27 cellular contexts compared by ENCODE assay signal in the genomic region with DNA sequence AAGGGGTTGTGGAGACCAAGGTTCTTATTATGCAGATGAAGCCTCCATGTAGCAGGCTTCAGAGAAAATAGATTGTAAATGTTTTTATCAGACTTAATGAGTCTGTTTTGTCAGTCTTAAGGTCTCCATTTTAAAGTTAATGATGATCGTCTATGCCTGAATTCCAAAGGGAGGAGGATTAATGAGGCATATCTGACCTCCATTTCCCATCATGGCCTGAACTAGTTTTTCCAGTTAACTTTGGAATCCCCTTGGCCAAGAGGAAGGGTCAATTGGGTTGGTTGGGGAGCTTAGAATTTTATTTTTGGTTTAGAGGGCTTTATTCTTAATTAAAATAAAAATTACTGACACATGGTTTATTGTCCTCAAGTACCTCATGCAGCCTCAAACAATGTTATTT. TPM values are rescaled to one million over a fixed set of nuclear protein-coding genes. Genes with fewer than 3 reads are reported as not detected.
"Had no signal": no experiment of that assay in that cellular context is flagged by ENCODE, and none has a peak within 500 bp of the region (broad histone marks: within the 10 kb centered on the region; RNA-seq: fewer than 3 reads in every experiment).

No MANE protein-coding gene starts in this region.

- H3K27me3 ChIP-seq: pancreas, right lobe of liver, sigmoid colon, stomach, thyroid gland, tibial nerve, upper lobe of left lung, vagina had no signal

- H3K4me1 Mint-ChIP-seq: naive thymus-derived CD4-positive, alpha-beta T cell; natural killer cell; nephron; stimulated activated effector memory CD8-positive, alpha-beta T cell treated with anti-CD3 and anti-CD28 coated beads, Interleukin-12 subunit alpha, Interleukin-12 subunit beta, amount 100 ng/mL, for 72 hours had no signal

- H3K9me3 Mint-ChIP-seq: nephron; stimulated activated effector memory CD8-positive, alpha-beta T cell treated with anti-CD3 and anti-CD28 coated beads, Interleukin-12 subunit alpha, Interleukin-12 subunit beta, amount 100 ng/mL, for 72 hours; stimulated activated naive B cell treated with anti-CD40 and anti-IgM and Interleukin-4, amounts not matched to agents 10 μg/mL and 1 μg/mL and 100 μg/mL, for 72 hours; stimulated activated naive CD8-positive, alpha-beta T cell treated with anti-CD3 and anti-CD28 coated beads, Interleukin-15, Interleukin-2, amounts not matched to agents 100 ng/mL and 50 ng/mL, for 24 hours had no signal

- DNase-seq: naive thymus-derived CD4-positive, alpha-beta T cell; natural killer cell; nucleus accumbens; pancreas; right cardiac atrium; right lobe of liver; sigmoid colon; small intestine; stimulated activated CD4-positive, alpha-beta T cell treated with anti-CD3 and anti-CD28 coated beads, Interleukin-15, amount 100 ng/mL, for 24 hours; stimulated activated CD4-positive, alpha-beta T cell treated with anti-CD3 and anti-CD28 coated beads, Interleukin-2, amount 100 ng/mL, for 24 hours; stimulated activated CD4-positive, alpha-beta T cell treated with anti-CD3 and anti-CD28 coated beads, Interleukin-2, amount 100 ng/mL, for 48 hours; stimulated activated CD4-positive, alpha-beta T cell treated with anti-CD3 and anti-CD28 coated beads, Interleukin-4, amount 100 ng/mL, for 24 hours; stimulated activated naive B cell treated with anti-CD40 and anti-IgM and Interleukin-4, amounts not matched to agents 10 μg/mL and 1 μg/mL and 100 μg/mL, for 72 hours; stimulated activated naive CD4-positive, alpha-beta T cell treated with Interleukin-2 at 50 U/mL for 16 hours; stomach; thyroid gland; trophoblast cell; upper lobe of left lung had no signal

- H3K36me3 Mint-ChIP-seq: naive thymus-derived CD4-positive, alpha-beta T cell; stimulated activated effector memory CD8-positive, alpha-beta T cell treated with anti-CD3 and anti-CD28 coated beads, Interleukin-12 subunit alpha, Interleukin-12 subunit beta, amount 100 ng/mL, for 72 hours had no signal

- ATAC-seq: naive thymus-derived CD4-positive, alpha-beta T cell; natural killer cell; pancreas; right cardiac atrium; right lobe of liver; stimulated activated effector memory CD8-positive, alpha-beta T cell treated with anti-CD3 and anti-CD28 coated beads, Interleukin-12 subunit alpha, Interleukin-12 subunit beta, amount 100 ng/mL, for 72 hours; stimulated activated naive B cell treated with anti-CD40 and anti-IgM and Interleukin-4, amounts not matched to agents 10 μg/mL and 1 μg/mL and 100 μg/mL, for 72 hours had no signal

- H3K36me3 ChIP-seq: neutrophil, pancreas, prostate gland, right lobe of liver, sigmoid colon, stomach, thoracic aorta, thyroid gland, tibial nerve, upper lobe of left lung, vagina had no signal

- H3K27ac Mint-ChIP-seq: naive thymus-derived CD4-positive, alpha-beta T cell; natural killer cell; nephron; stimulated activated effector memory CD8-positive, alpha-beta T cell treated with anti-CD3 and anti-CD28 coated beads, Interleukin-12 subunit alpha, Interleukin-12 subunit beta, amount 100 ng/mL, for 72 hours; stimulated activated naive B cell treated with anti-CD40 and anti-IgM and Interleukin-4, amounts not matched to agents 10 μg/mL and 1 μg/mL and 100 μg/mL, for 72 hours; stimulated activated naive CD8-positive, alpha-beta T cell treated with anti-CD3 and anti-CD28 coated beads, Interleukin-15, Interleukin-2, amounts not matched to agents 100 ng/mL and 50 ng/mL, for 24 hours had no signal

- H3K27ac ChIP-seq: neutrophil, pancreas, prostate gland, right lobe of liver, sigmoid colon, stomach, thoracic aorta, thyroid gland, tibial nerve, upper lobe of left lung, vagina had no signal

- H3K4me3 ChIP-seq: pancreas, prostate gland, right lobe of liver, sigmoid colon, stomach, thoracic aorta, thyroid gland, tibial nerve, upper lobe of left lung, vagina had no signal

- H3K9me3 ChIP-seq: neutrophil, pancreas, prostate gland, right lobe of liver, sigmoid colon, stomach, thoracic aorta, thyroid gland, tibial nerve, upper lobe of left lung, vagina had no signal

- H3K4me1 ChIP-seq: pancreas, prostate gland, right lobe of liver, sigmoid colon, stomach, thyroid gland, tibial nerve, upper lobe of left lung, vagina had no signal

- H3K4me3 Mint-ChIP-seq: naive thymus-derived CD4-positive, alpha-beta T cell; natural killer cell; nephron; stimulated activated effector memory CD8-positive, alpha-beta T cell treated with anti-CD3 and anti-CD28 coated beads, Interleukin-12 subunit alpha, Interleukin-12 subunit beta, amount 100 ng/mL, for 72 hours; stimulated activated naive B cell treated with anti-CD40 and anti-IgM and Interleukin-4, amounts not matched to agents 10 μg/mL and 1 μg/mL and 100 μg/mL, for 72 hours; stimulated activated naive CD8-positive, alpha-beta T cell treated with anti-CD3 and anti-CD28 coated beads, Interleukin-15, Interleukin-2, amounts not matched to agents 100 ng/mL and 50 ng/mL, for 24 hours had no signal

RNA-seq across cellular contexts. Expression of gene PARM1, which starts 6.9 kb away (rescaled TPM):
- total RNA-seq: osteocyte had no signal
